8 cellular contexts compared by ENCODE assay signal in genomic region chrX:129842510-129843208, GRCh38.
A peak's percentile ranks its signal among the peaks of the same experiment; 100 is the strongest.
DNase-seq lines count a peak whose midpoint lies in the region; ATAC-seq and TF ChIP-seq lines count a peak whose summit lies in the region.

No MANE protein-coding gene starts in this region.

- ATAC-seq in HG03457 (IDR thresholded peaks at IDR 0.05; ENCODE audit: unreplicated experiment) = no peak
- no peak for ATAC-seq in HG03439 (IDR thresholded peaks at IDR 0.05; ENCODE audit: unreplicated experiment)

- H2AFZ ChIP-seq in neuron (ENCODE audit: low read depth, low read length) = peak overlapping the region; percentile 42

- peaks cover 2% of the 10 kb centered on the region for H3K27me3 ChIP-seq in neuron (ENCODE audit: insufficient read depth, low read length)

- TF ChIP-seq CTCF in VCaP (conservative IDR thresholded peaks at IDR 0.05) = no peak

- peak; percentile 20 for DNase-seq in activated T-cell treated with anti-CD3 and anti-CD28 coated beads, Interleukin-2, amount 50 U/mL, for 1 hour
- DNase-seq in activated T-cell treated with anti-CD3 and anti-CD28 coated beads for 4 hours (no peak), fibroblast of peridontal ligament (ENCODE audit: extremely low read depth) (peak; percentile 38), AG08396 (ENCODE audit: low spot score) (no peak)

- no peaks in the 10 kb centered on the region for H3K9me3 ChIP-seq in neuron (ENCODE audit: low read length)

- H3K36me3 ChIP-seq in neuron (ENCODE audit: insufficient read depth, low read length) = peaks cover 3% of the 10 kb centered on the region

- H3K4me1 ChIP-seq in neuron (ENCODE audit: insufficient read depth, low read length) = peaks cover 14% of the 10 kb centered on the region

- peak overlapping the region; percentile 72 for H3K4me3 ChIP-seq in neuron (ENCODE audit: low read length)

- peak overlapping the region; percentile 86 for H3K27ac ChIP-seq in VCaP

Comparison
In these comparisons a context has a peak if more than half of its experiments do, and no peak if none do; other contexts are left out.
1. DNase-seq: peak in activated T-cell treated with anti-CD3 and anti-CD28 coated beads, Interleukin-2, amount 50 U/mL, for 1 hour (single experiment) and fibroblast of peridontal ligament (single experiment); none in activated T-cell treated with anti-CD3 and anti-CD28 coated beads for 4 hours (single experiment) and AG08396 (single experiment).